ENCODE assay signal across 8 cellular contexts in the genomic region with DNA sequence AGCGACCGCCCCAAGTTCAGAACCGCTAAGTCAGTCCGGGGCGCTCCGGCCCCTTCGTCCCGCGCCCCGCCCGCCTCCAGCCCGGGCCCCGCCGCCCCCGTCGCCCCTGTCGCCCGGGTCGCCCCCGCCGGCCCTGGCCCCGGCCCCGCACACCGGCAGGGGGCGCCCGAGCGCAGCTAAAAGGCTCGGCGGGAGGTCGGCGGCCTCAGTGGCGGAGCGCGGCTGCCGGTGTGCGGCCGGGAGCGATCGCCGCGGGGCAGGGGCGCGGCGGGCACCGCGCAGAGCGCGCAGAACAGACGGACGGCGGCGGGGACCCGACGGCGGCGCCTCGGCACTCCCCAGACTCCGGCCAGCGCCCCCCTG. TPM values are rescaled to one million over a fixed set of nuclear protein-coding genes. Genes with fewer than 3 reads are reported as not detected.
DNase-seq lines count a peak whose midpoint lies in the region; ATAC-seq and TF ChIP-seq lines count a peak whose summit lies in the region.

TSS of gene FNDC1 (plus strand) at position 208 of the 363 bp plus-strand sequence. CDS start 197 bp downstream, outside the sequence.

- H3K27me3 Mint-ChIP-seq in stimulated activated naive B cell treated with anti-CD40 and anti-IgM and Interleukin-4, amounts not matched to agents 10 μg/mL and 1 μg/mL and 100 μg/mL, for 72 hours, result peaks cover 67 to 82% of the 10 kb centered on the region in 2 donors

- peak within 1 kb of the TSS; percentile 76 for H3K4me2 ChIP-seq in mammary epithelial cell (ENCODE audit: insufficient read depth, low read depth, low read length)

- peak within 1 kb of the TSS; percentile 65 for H2AFZ ChIP-seq in mammary epithelial cell (ENCODE audit: low read depth, low read length)

- in situ Hi-C loops in mammary epithelial cell (cut with MboI; ENCODE audit: low sequenced_read_pairs in 2 of 2), result no loop called here

- peaks cover 18 to 25% of the 10 kb centered on the region in 2 donors for H3K4me1 Mint-ChIP-seq in stimulated activated naive B cell treated with anti-CD40 and anti-IgM and Interleukin-4, amounts not matched to agents 10 μg/mL and 1 μg/mL and 100 μg/mL, for 72 hours

- no TSS peak for BruUV-seq in mammary epithelial cell (replicated peaks; lab: Mats Ljungman, UMichigan)

- H3K36me3 ChIP-seq in Peyer's patch, result no peaks in the 10 kb centered on the region
- H3K36me3 ChIP-seq in mammary epithelial cell (ENCODE audit: insufficient read depth, low read length), result no peaks in the 10 kb centered on the region

- no CpG with 5 or more reads among the region's 59 CpGs for WGBS in mammary epithelial cell (ENCODE audit: low coverage, missing lambda C conversion rate)

- H3K9me3 ChIP-seq in Peyer's patch (no peaks in the 10 kb centered on the region), mammary epithelial cell (replicated peaks; ENCODE audit: insufficient read depth, low read length) (no peaks in the 10 kb centered on the region)

- intact Hi-C loops in mammary epithelial cell (cut with micrococcal nuclease), result loop anchor here (1.0 kb wide), 1 partner anchor 294 kb away; no protein-coding TSS in a partner anchor

- H3K4me3 ChIP-seq in Peyer's patch (peak within 1 kb of the TSS; percentile 8 to 51 (median 46)), mammary epithelial cell (replicated peaks in 1 of 3; ENCODE audit: insufficient read depth in 1 of 3, low read depth in 2 of 3, low read length in 3 of 3) (peak within 1 kb of the TSS in 2 of 3 experiments; percentile 11 to 28)

- peaks cover 4% of the 10 kb centered on the region for H4K20me1 ChIP-seq in mammary epithelial cell (ENCODE audit: insufficient read depth, low read length)

- peak within 1 kb of the TSS; percentile 80 for H3K27ac Mint-ChIP-seq in stimulated activated naive B cell treated with anti-CD40 and anti-IgM and Interleukin-4, amounts not matched to agents 10 μg/mL and 1 μg/mL and 100 μg/mL, for 72 hours

- H3K27me3 ChIP-seq in Peyer's patch (peaks cover 0 to 3% of the 10 kb centered on the region in 2 donors), mammary epithelial cell (ENCODE audit: insufficient read depth, low read length) (peaks cover 27% of the 10 kb centered on the region)

- TF ChIP-seq POLR2A in Peyer's patch (IDR thresholded peaks at IDR 0.05), result no peak

- H3K9me3 Mint-ChIP-seq in stimulated activated naive B cell treated with anti-CD40 and anti-IgM and Interleukin-4, amounts not matched to agents 10 μg/mL and 1 μg/mL and 100 μg/mL, for 72 hours, result no peaks in the 10 kb centered on the region

- peak within 1 kb of the TSS; percentile 80 to 85 for H3K4me3 Mint-ChIP-seq in stimulated activated naive B cell treated with anti-CD40 and anti-IgM and Interleukin-4, amounts not matched to agents 10 μg/mL and 1 μg/mL and 100 μg/mL, for 72 hours

- H3K4me1 ChIP-seq in Peyer's patch (peaks cover 0 to 20% (median 3%) of the 10 kb centered on the region in 4 donors), mammary epithelial cell (ENCODE audit: insufficient read depth, low read length) (peaks cover 12% of the 10 kb centered on the region)

- DNase-seq in GM20000 (ENCODE audit: low spot score) (peak; percentile 87), Peyer's patch (peak in 1 of 3 donors; percentile 51), mammary epithelial cell (no peak), left lobe of liver (ENCODE audit: low spot score) (no peak), DMS114 treated with DMSO at 0.1 percent for 48 hours (lab: John Stamatoyannopoulos, UW; ENCODE audit: unreplicated experiment) (no peak), NCI-H146 treated with DMSO at 0.1 percent for 48 hours (lab: John Stamatoyannopoulos, UW; ENCODE audit: unreplicated experiment) (no peak)
- peak; percentile 35 for DNase-seq in stimulated activated naive B cell treated with anti-CD40 and anti-IgM and Interleukin-4, amounts not matched to agents 10 μg/mL and 1 μg/mL and 100 μg/mL, for 72 hours

- no peak within 1 kb of the TSS for H3K9ac ChIP-seq in mammary epithelial cell (ENCODE audit: insufficient read depth, low read length)

- no peaks in the 10 kb centered on the region for H3K79me2 ChIP-seq in mammary epithelial cell (ENCODE audit: insufficient read depth, low read length)

- peak; percentile 84 for ATAC-seq in left lobe of liver
- ATAC-seq in stimulated activated naive B cell treated with anti-CD40 and anti-IgM and Interleukin-4, amounts not matched to agents 10 μg/mL and 1 μg/mL and 100 μg/mL, for 72 hours (replicated peaks), result peak; percentile 85 to 87

- TF ChIP-seq CTCF in C4-2B (conservative IDR thresholded peaks at IDR 0.05), result peak; percentile 56
- peak; percentile 26 for TF ChIP-seq CTCF in GM20000 (IDR thresholded peaks at IDR 0.05; ENCODE audit: extremely low read depth, missing control alignments)
- TF ChIP-seq CTCF in Peyer's patch (IDR thresholded peaks at IDR 0.05), result peak in 2 of 6 experiments; percentile 3 to 25
- peak in 1 of 2 donors; percentile 11 for TF ChIP-seq CTCF in mammary epithelial cell (conservative IDR thresholded peaks at IDR 0.05 in 1 of 2, IDR thresholded peaks at IDR 0.05 in 1 of 2; ENCODE audit: extremely low read depth in 1 of 2, insufficient read depth in 1 of 2, low read depth in 1 of 2, low read length in 2 of 2)

- dilution Hi-C loops in mammary epithelial cell (cut with HindIII; ENCODE audit: low sequenced_read_pairs), result no loop called here

- H3K36me3 Mint-ChIP-seq in stimulated activated naive B cell treated with anti-CD40 and anti-IgM and Interleukin-4, amounts not matched to agents 10 μg/mL and 1 μg/mL and 100 μg/mL, for 72 hours, result no peaks in the 10 kb centered on the region

- CTCF ChIA-PET in mammary epithelial cell (lab: Charles Lee; ENCODE audit: low non-redundant PET), result no interaction called here

- H3K27ac ChIP-seq in C4-2B (no peak within 1 kb of the TSS), Peyer's patch (peak within 1 kb of the TSS in 2 of 4 donors; percentile 34 to 64), mammary epithelial cell (ENCODE audit: insufficient read depth, low read depth, low read length) (no peak within 1 kb of the TSS)

RNA-seq across cellular contexts. Expression of gene FNDC1, which starts in this region (rescaled TPM):
- total RNA-seq in Peyer's patch (1 to 10 TPM in 1 of 4 donors, under 1 TPM in 1, not detected in 2; 0.54 to 1.7 TPM), mammary epithelial cell (under 1 TPM; 0.05 to 0.33 TPM), left lobe of liver (0.10 TPM)
- not detected for polyA plus RNA-seq in mammary epithelial cell
- not detected for polyA minus RNA-seq in mammary epithelial cell

Comparison
In these comparisons a context has a peak if more than half of its experiments do, and no peak if none do; other contexts are left out.
1. Peak in ATAC-seq in left lobe of liver; RNA of the gene not detected or under 1 TPM.
2. DNase-seq: peak in GM20000 (single experiment) and stimulated activated naive B cell treated with anti-CD40 and anti-IgM and Interleukin-4, amounts not matched to agents 10 μg/mL and 1 μg/mL and 100 μg/mL, for 72 hours (single experiment); none in mammary epithelial cell (single experiment), left lobe of liver (single experiment), DMS114 treated with DMSO at 0.1 percent for 48 hours (single experiment) and NCI-H146 treated with DMSO at 0.1 percent for 48 hours (single experiment).